Comparison of ENCODE assay signal across 15 cellular contexts in the genomic region with DNA sequence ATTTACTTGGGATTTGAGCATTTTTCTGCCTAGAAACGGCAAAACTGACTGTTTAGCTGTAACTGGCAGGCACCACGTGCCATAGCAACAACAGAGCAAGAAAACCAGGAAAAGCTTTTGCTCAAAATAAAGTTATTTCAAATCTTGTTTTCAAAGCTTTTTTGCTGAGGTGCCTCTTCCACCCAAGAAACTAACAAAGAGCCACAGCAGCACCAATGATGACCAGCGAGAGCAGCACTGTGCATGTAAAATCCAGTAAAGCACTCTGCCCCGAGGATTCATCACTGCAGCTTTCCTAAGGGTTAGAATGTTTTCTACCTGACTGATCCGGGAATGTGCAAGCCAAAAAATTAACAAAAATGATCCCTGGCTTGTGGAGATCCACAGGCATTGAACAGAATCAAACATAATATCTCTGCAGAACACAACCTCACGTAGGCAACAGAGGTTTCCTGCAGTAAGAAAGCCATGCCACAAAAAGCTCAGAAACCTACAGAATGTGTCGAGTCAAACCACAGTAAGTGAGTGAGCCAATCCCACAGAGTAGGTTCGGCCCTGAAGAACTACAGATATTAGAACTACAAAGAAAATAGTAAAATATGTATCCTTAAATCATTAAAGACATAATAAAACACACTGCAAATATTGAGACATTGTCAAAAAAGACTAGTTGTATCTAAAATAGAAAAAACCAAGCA. TPM values are rescaled to one million over a fixed set of nuclear protein-coding genes. Genes with fewer than 3 reads are reported as not detected.
DNase-seq lines count a peak whose midpoint lies in the region; ATAC-seq and TF ChIP-seq lines count a peak whose summit lies in the region.
"Had no signal": no experiment of that assay in that cellular context is flagged by ENCODE, and none has a peak within 500 bp of the region (broad histone marks: within the 10 kb centered on the region; RNA-seq: fewer than 3 reads in every experiment).

No MANE protein-coding gene starts in this region.

- H3K27me3 ChIP-seq in Panc1 (ENCODE audit: control insufficient read depth, insufficient read depth, low read length), result no peaks in the 10 kb centered on the region
- H3K27me3 ChIP-seq in SJCRH30, result peaks cover 7% of the 10 kb centered on the region

- peak; percentile 9 for DNase-seq in DMS 273 (lab: John Stamatoyannopoulos, UW; ENCODE audit: unreplicated experiment)
- DNase-seq in DMS 273 treated with DMSO at 0.1 percent for 48 hours (lab: John Stamatoyannopoulos, UW), result no peak
- DNase-seq in Panc1 (ENCODE audit: low read depth, low spot score), result no peak
- DNase-seq in fibroblast of pulmonary artery (ENCODE audit: low read depth), result no peak
- peak; percentile 36 for DNase-seq in retina
- DNase-seq in SJCRH30, result no peak
- DNase-seq in HUDEP-2 (lab: John Stamatoyannopoulos, UW; ENCODE audit: unreplicated experiment in 76 of 76), result no peak
- DNase-seq: activated T-cell treated with anti-CD3 and anti-CD28 coated beads, Interleukin-2, amount 50 U/mL, for 24 hours; caudate nucleus; left colon; NCI-H1694 treated with DMSO at 0.1 percent for 48 hours; stimulated activated CD4-positive, alpha-beta T cell treated with anti-CD3 and anti-CD28 coated beads, Interleukin-2, amount 100 ng/mL, for 24 hours had no signal

- no TSS peak for BruUV-seq in Panc1 (replicated peaks; lab: Mats Ljungman, UMichigan)

- ATAC-seq in Panc1, result no peak
- no peak for ATAC-seq in HG02798 (IDR thresholded peaks at IDR 0.05; ENCODE audit: poor library complexity, unreplicated experiment)
- ATAC-seq: left colon had no signal

- H3K36me3 ChIP-seq in Panc1 (ENCODE audit: control insufficient read depth, insufficient read depth, low read length), result no peaks in the 10 kb centered on the region
- H3K36me3 ChIP-seq in SJCRH30, result no peaks in the 10 kb centered on the region

- H3K4me1 ChIP-seq in Panc1 (ENCODE audit: control insufficient read depth, insufficient read depth, low read length) (no peaks in the 10 kb centered on the region; the same call in 1 of the 2 replicates), SJCRH30 (0 out of 2 replicates have a peak, but pooled peaks cover 5% of the 10 kb centered on the region)

- H3K9me3 ChIP-seq in Panc1 (ENCODE audit: control insufficient read depth, insufficient read depth, low read depth, low read length) (no peaks in the 10 kb centered on the region), SJCRH30 (replicated peaks) (no peaks in the 10 kb centered on the region)

- intact Hi-C loops in Panc1 (cut with micrococcal nuclease; ENCODE audit: unreplicated experiment), result no loop called here

- no peak overlapping the region for H3K4me3 ChIP-seq in Panc1 (ENCODE audit: low read depth in 2 of 2, low read length in 2 of 2)
- H3K4me3 ChIP-seq in fibroblast of pulmonary artery (replicated peaks; ENCODE audit: low read depth, low read length), result no peak overlapping the region
- no peak overlapping the region for H3K4me3 ChIP-seq in SJCRH30

- H3K27ac ChIP-seq in Panc1 (ENCODE audit: low read length) (no peak overlapping the region), SJCRH30 (no peak overlapping the region)
- H3K27ac ChIP-seq: 22Rv1 had no signal

- in situ Hi-C loops in Panc1 (cut with HindIII; ENCODE audit: low pct_unique_long_range_greater_than_20kb, low sequenced_read_pairs), result no loop called here

- TF ChIP-seq CTCF in Panc1 (IDR thresholded peaks at IDR 0.05) (peak; percentile 34; the same call in 1 of the 2 replicates), fibroblast of pulmonary artery (IDR thresholded peaks at IDR 0.05; ENCODE audit: low read length, missing control alignments) (peak; percentile 23)

- POLR2A ChIA-PET in Panc1 (lab: Charles Lee), result interaction anchor here (0.6 kb wide), 1 partner anchor 146 kb away, joined by 3 read pairs; no protein-coding TSS in a partner anchor

- CTCF ChIA-PET in Panc1 (lab: Charles Lee), result no interaction called here

RNA-seq across cellular contexts. Expression of gene ULBP3, which starts 7.4 kb away (rescaled TPM):
- total RNA-seq in Panc1 (2021; ENCODE audit: unreplicated experiment), result 2.4 TPM
- polyA plus RNA-seq in Panc1 (2012; ENCODE audit: insufficient read length), result 1.6 TPM
- 9.8 and 10.3 TPM in 2 replicates for total RNA-seq in SJCRH30 (2014; rRNA removed; shearing (Covaris generic))

RNA-seq across cellular contexts. Expression of gene RAET1L, which starts 51.0 kb away (rescaled TPM):
- total RNA-seq in Panc1 (2021; ENCODE audit: unreplicated experiment), result not detected
- not detected for polyA plus RNA-seq in Panc1 (2012; ENCODE audit: insufficient read length)
- total RNA-seq in SJCRH30 (2014; rRNA removed; shearing (Covaris generic)), result not detected in 2 replicates
- total RNA-seq: left colon, omental fat pad had no signal

Comparison
In these comparisons a context has a peak if more than half of its experiments do, and no peak if none do; other contexts are left out.
1. DNase-seq: peak in DMS 273 (single experiment) and retina (single experiment); none in DMS 273 treated with DMSO at 0.1 percent for 48 hours (single experiment), Panc1 (single experiment), fibroblast of pulmonary artery (single experiment), SJCRH30 (0 of 2) and HUDEP-2 (0 of 76).